ENCODE assay signal across 1 cellular context in the genomic region with DNA sequence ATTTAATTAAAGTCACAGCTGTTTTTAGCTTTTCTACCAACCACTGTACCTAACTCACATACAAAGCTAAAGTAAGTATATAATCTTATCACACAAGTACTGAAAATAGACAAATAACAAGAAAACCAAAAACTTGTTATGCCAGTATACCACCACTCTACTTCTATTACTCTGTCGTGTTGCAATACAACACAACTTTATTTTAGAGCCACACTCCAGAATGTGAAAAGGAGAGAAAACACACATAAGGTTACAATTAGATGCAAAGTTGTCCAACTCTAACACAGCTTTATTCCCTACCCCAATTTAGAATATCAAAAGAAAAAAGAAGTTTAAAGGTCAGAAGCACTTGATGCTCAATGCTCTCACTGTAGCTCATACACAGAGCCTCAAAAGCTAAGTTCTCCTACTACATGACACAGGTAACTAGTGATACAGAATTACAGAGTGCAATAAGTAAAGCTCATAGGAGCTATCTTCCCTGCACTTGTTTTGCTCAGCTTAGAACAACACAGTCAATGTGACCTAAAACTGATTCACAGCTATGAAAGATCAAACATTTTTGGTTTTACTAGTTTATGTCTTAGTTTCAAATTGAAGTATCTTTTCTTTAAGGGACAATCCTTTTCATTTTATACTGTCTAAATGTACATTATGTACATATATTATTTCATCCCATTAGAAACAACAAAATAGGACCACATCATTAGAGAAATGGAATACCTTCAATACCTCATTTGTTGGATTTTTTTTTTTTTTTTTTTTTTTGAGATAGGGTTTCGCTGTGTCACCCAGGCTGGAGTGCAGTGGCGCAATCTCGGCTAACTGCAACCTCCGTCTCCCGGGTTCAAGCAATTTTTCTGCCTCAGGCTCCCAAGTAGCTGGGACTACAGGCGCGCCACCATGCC.
TF ChIP-seq lines count a peak whose summit lies in the region.

No MANE protein-coding gene starts in this region.

TF ChIP-seq in GM23338, 12 proteins besides CTCF, POLR2A, EP300 and RAD21 (continued from another document):
- TF ChIP-seq, protein P1, sequence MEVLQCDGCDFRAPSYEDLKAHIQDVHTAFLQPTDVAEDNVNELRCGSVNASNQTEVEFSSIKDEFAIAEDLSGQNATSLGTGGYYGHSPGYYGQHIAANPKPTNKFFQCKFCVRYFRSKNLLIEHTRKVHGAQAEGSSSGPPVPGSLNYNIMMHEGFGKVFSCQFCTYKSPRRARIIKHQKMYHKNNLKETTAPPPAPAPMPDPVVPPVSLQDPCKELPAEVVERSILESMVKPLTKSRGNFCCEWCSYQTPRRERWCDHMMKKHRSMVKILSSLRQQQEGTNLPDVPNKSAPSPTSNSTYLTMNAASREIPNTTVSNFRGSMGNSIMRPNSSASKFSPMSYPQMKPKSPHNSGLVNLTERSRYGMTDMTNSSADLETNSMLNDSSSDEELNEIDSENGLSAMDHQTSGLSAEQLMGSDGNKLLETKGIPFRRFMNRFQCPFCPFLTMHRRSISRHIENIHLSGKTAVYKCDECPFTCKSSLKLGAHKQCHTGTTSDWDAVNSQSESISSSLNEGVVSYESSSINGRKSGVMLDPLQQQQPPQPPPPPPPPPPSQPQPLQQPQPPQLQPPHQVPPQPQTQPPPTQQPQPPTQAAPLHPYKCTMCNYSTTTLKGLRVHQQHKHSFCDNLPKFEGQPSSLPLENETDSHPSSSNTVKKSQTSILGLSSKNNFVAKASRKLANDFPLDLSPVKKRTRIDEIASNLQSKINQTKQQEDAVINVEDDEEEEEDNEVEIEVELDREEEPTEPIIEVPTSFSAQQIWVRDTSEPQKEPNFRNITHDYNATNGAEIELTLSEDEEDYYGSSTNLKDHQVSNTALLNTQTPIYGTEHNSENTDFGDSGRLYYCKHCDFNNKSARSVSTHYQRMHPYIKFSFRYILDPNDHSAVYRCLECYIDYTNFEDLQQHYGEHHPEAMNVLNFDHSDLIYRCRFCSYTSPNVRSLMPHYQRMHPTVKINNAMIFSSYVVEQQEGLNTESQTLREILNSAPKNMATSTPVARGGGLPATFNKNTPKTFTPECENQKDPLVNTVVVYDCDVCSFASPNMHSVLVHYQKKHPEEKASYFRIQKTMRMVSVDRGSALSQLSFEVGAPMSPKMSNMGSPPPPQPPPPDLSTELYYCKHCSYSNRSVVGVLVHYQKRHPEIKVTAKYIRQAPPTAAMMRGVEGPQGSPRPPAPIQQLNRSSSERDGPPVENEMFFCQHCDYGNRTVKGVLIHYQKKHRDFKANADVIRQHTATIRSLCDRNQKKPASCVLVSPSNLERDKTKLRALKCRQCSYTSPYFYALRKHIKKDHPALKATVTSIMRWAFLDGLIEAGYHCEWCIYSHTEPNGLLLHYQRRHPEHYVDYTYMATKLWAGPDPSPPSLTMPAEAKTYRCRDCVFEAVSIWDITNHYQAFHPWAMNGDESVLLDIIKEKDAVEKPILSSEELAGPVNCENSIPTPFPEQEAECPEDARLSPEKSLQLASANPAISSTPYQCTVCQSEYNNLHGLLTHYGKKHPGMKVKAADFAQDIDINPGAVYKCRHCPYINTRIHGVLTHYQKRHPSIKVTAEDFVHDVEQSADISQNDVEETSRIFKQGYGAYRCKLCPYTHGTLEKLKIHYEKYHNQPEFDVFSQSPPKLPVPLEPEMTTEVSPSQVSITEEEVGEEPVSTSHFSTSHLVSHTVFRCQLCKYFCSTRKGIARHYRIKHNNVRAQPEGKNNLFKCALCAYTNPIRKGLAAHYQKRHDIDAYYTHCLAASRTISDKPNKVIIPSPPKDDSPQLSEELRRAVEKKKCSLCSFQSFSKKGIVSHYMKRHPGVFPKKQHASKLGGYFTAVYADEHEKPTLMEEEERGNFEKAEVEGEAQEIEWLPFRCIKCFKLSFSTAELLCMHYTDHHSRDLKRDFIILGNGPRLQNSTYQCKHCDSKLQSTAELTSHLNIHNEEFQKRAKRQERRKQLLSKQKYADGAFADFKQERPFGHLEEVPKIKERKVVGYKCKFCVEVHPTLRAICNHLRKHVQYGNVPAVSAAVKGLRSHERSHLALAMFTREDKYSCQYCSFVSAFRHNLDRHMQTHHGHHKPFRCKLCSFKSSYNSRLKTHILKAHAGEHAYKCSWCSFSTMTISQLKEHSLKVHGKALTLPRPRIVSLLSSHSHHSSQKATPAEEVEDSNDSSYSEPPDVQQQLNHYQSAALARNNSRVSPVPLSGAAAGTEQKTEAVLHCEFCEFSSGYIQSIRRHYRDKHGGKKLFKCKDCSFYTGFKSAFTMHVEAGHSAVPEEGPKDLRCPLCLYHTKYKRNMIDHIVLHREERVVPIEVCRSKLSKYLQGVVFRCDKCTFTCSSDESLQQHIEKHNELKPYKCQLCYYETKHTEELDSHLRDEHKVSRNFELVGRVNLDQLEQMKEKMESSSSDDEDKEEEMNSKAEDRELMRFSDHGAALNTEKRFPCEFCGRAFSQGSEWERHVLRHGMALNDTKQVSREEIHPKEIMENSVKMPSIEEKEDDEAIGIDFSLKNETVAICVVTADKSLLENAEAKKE (CRISPR knock-in tag; IDR thresholded peaks at IDR 0.05) = no peak
- TF ChIP-seq EZH2phosphoT487 (IDR thresholded peaks at IDR 0.05; ENCODE audit: unreplicated experiment) (no peak), JUNB (IDR thresholded peaks at IDR 0.05; ENCODE audit: unreplicated experiment) (no peak), STAT1 (IDR thresholded peaks at IDR 0.05; ENCODE audit: unreplicated experiment) (no peak)
